In the genomic region with DNA sequence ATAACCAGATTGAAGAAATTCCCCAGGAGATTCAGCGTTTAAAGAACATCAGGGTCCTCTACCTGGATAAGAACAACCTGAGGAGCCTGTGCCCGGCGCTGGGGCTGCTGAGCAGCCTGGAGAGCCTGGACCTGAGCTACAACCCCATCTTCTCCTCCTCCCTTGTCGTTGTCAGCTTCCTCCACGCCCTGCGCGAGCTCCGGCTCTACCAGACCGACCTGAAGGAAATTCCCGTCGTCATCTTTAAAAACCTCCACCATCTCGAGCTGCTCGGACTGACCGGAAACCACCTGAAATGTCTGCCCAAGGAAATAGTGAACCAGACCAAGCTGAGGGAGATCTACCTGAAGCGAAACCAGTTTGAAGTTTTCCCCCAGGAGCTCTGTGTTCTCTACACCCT, we compare ENCODE assay signal across 23 cellular contexts. TPM values are rescaled to one million over a fixed set of nuclear protein-coding genes. Genes with fewer than 3 reads are reported as not detected.
"Had no signal": no experiment of that assay in that cellular context is flagged by ENCODE, and none has a peak within 500 bp of the region (broad histone marks: within the 10 kb centered on the region; RNA-seq: fewer than 3 reads in every experiment).

No MANE protein-coding gene starts in this region.

- DNase-seq: activated CD4-positive, alpha-beta T cell treated with anti-CD3 and anti-CD28 coated beads, Interleukin-2, amount 10 ng/mL, durations not matched to agents 7 days and 5 days; activated CD8-positive, alpha-beta memory T cell treated with anti-CD3 and anti-CD28 coated beads, Interleukin-2, amount 50 U/mL, for 48 hours; activated gamma-delta T cell treated with Interleukin-2 at 50 U/mL for 16 hours; activated naive CD8-positive, alpha-beta T cell treated with anti-CD3 and anti-CD28 coated beads for 36 hours; amygdala; cortex of kidney; effector CD8-positive, alpha-beta T cell; esophagus squamous epithelium; kidney; left ventricle myocardium inferior; naive thymus-derived CD8-positive, alpha-beta T cell; posterior cingulate gyrus; retina; stimulated activated CD4-positive, alpha-beta T cell treated with anti-CD3 and anti-CD28 coated beads, Interleukin-2, amount 100 ng/mL, for 48 hours; stimulated activated naive CD4-positive, alpha-beta T cell had no signal

- ATAC-seq: naive thymus-derived CD8-positive, alpha-beta T cell had no signal

- H3K4me1 ChIP-seq: esophagus squamous epithelium, left ventricle myocardium inferior, tibial nerve, vagina had no signal

- H3K4me3 ChIP-seq: esophagus squamous epithelium, hepatocyte, left ventricle myocardium inferior, mucosa of descending colon, tibial nerve, vagina had no signal

- FAIRE-seq: endothelial cell of umbilical vein, kidney had no signal

- H3K27ac ChIP-seq: esophagus squamous epithelium, hepatocyte, left ventricle myocardium inferior, neutrophil, tibial nerve, vagina had no signal

- H3K27me3 ChIP-seq: hepatocyte, neutrophil, tibial nerve, vagina had no signal

- H3K36me3 ChIP-seq: esophagus squamous epithelium, left ventricle myocardium inferior, neutrophil, tibial nerve, vagina had no signal

- H3K9me3 ChIP-seq: esophagus squamous epithelium, left ventricle myocardium inferior, mucosa of descending colon, neutrophil, tibial nerve, vagina had no signal

RNA-seq across cellular contexts. Expression of gene LRRIQ4, which starts 9.4 kb away (rescaled TPM):
- total RNA-seq: activated CD4-positive, alpha-beta T cell treated with anti-CD3 and anti-CD28 coated beads, Interleukin-2, amount 10 ng/mL, durations not matched to agents 7 days and 5 days; endothelial cell of umbilical vein; esophagus squamous epithelium; fibroblast of villous mesenchyme; glomerular endothelial cell; hepatocyte; kidney; left ventricle myocardium inferior; tibial nerve; vagina had no signal
- polyA plus RNA-seq: hepatocyte; naive thymus-derived CD8-positive, alpha-beta T cell had no signal

RNA-seq across cellular contexts. Expression of gene LRRC31, which starts 47.6 kb away (rescaled TPM):
- total RNA-seq: activated CD4-positive, alpha-beta T cell treated with anti-CD3 and anti-CD28 coated beads, Interleukin-2, amount 10 ng/mL, durations not matched to agents 7 days and 5 days; activated naive CD8-positive, alpha-beta T cell treated with anti-CD3 and anti-CD28 coated beads for 36 hours; endothelial cell of umbilical vein; esophagus squamous epithelium; fibroblast of villous mesenchyme; glomerular endothelial cell; left ventricle myocardium inferior; naive thymus-derived CD8-positive, alpha-beta T cell; tibial nerve; vagina had no signal
- polyA plus RNA-seq: endothelial cell of umbilical vein; naive thymus-derived CD8-positive, alpha-beta T cell had no signal
